ENCODE assay signal across 14 cellular contexts in the genomic region with DNA sequence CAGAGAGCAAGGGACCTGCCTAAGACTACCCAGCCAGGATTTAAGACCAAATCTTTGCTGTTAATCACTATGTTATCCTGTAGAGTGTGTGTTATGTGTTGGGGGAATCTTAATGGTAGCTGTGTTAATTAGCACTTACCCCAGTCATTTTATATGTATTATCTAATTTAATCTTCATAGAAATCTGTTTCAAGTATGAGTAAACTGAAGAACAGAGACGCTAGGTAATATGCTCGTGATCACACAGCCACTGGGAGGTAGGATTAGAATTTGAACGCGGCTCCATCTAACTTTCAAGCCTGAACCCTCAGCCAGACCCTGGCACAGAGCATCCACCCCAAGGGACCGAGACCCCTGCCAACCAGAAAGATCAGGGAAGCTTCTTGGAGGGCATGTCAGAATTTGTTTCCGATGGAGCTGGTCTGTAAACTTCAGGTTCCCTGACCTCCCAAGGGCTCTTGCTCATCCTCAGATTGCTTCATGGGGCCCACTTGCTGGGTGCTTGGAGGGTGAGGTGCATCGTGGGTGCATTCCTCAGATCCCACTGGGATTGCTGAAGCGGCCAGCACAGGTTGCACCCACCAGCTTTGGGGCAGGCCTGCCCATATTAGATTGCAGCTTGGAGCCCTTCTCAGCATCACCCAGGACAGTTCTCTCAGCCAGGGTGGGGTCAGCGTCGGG.
"Had no signal": no experiment of that assay in that cellular context is flagged by ENCODE, and none has a peak within 500 bp of the region (broad histone marks: within the 10 kb centered on the region; RNA-seq: fewer than 3 reads in every experiment).

No MANE protein-coding gene starts in this region.

- ATAC-seq: foreskin keratinocyte had no signal

- H2AFZ ChIP-seq: parathyroid adenoma had no signal

- H3K4me3 ChIP-seq: breast epithelium, esophagus squamous epithelium, skin epidermis had no signal

- H3K9me3 ChIP-seq: breast epithelium, esophagus squamous epithelium had no signal

- H3K36me3 ChIP-seq: breast epithelium had no signal

- H3K9me3 Mint-ChIP-seq: activated T-cell treated with anti-CD3 and anti-CD28 coated beads, Interleukin-2, amount 50 U/mL, for 24 hours; memory B cell; nephron progenitor cell had no signal

- H3K4me3 Mint-ChIP-seq: activated naive CD8-positive, alpha-beta T cell; activated T-cell treated with anti-CD3 and anti-CD28 coated beads, Interleukin-2, amount 50 U/mL, for 24 hours; memory B cell; nephron progenitor cell had no signal

- H3K4me1 ChIP-seq: foreskin keratinocyte, parathyroid adenoma had no signal

- H3K36me3 Mint-ChIP-seq: activated naive CD8-positive, alpha-beta T cell; memory B cell had no signal

- H3K27ac Mint-ChIP-seq: activated naive CD8-positive, alpha-beta T cell; activated T-cell treated with anti-CD3 and anti-CD28 coated beads, Interleukin-2, amount 50 U/mL, for 24 hours; memory B cell had no signal

- H3K9ac ChIP-seq: parathyroid adenoma had no signal

- H3K27me3 Mint-ChIP-seq: activated naive CD8-positive, alpha-beta T cell; activated T-cell treated with anti-CD3 and anti-CD28 coated beads, Interleukin-2, amount 50 U/mL, for 24 hours had no signal

- H3K4me1 Mint-ChIP-seq: memory B cell had no signal

- H3K27me3 ChIP-seq: breast epithelium, esophagus squamous epithelium, foreskin keratinocyte had no signal

- H3K79me2 ChIP-seq: parathyroid adenoma had no signal

- DNase-seq: activated CD4-positive, CD25-positive, alpha-beta regulatory T cell; activated gamma-delta T cell; activated T-cell treated with anti-CD3 and anti-CD28 coated beads, Interleukin-2, amount 50 U/mL, for 24 hours; anterior cingulate cortex; esophagus squamous epithelium; foreskin keratinocyte; head of caudate nucleus; nephron progenitor cell; trophoblast cell had no signal

- H3K27ac ChIP-seq: foreskin keratinocyte, parathyroid adenoma had no signal
